1 cellular context compared by ENCODE assay signal in genomic region chr11:61749607-61750217, GRCh38.
TF ChIP-seq lines count a peak whose summit lies in the region.

No MANE protein-coding gene starts in this region.

TF ChIP-seq in IMR-90, 13 proteins besides CTCF, POLR2A, EP300 and RAD21 (continued from another document):
- no peak for TF ChIP-seq USF2 (IDR thresholded peaks at IDR 0.05; ENCODE audit: low read depth, low read length)
